In the genomic region with DNA sequence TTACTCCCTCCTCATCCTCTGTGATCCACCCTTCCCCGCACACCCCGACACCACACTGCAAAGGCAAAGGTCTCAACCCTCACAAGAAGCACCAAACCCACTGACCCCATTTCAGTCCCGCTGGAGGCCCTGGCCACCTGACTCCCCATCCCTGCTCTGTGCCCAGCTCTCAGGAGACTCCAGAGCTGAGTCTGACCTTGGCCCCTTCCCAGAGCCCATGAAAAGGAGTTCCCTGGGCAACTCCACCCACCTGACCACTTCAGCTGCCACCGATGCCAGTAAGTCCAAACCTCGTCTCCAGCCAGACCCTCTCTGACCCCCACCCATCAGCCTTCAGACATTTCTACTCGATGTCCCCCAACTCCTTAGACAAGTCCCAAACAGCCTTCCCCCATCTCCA, we compare ENCODE assay signal across 16 cellular contexts. TPM values are rescaled to one million over a fixed set of nuclear protein-coding genes. Genes with fewer than 3 reads are reported as not detected.
DNase-seq lines count a peak whose midpoint lies in the region; ATAC-seq and TF ChIP-seq lines count a peak whose summit lies in the region.
"Had no signal": no experiment of that assay in that cellular context is flagged by ENCODE, and none has a peak within 500 bp of the region (broad histone marks: within the 10 kb centered on the region; RNA-seq: fewer than 3 reads in every experiment).

No MANE protein-coding gene starts in this region.

- peaks cover 0 to 78% (median 28%) of the 10 kb centered on the region in 3 donors for H3K4me1 ChIP-seq in esophagus squamous epithelium
- H3K4me1 ChIP-seq in upper lobe of left lung = peaks cover 57 to 75% (median 60%) of the 10 kb centered on the region in 4 donors

- intact Hi-C loops in Right ventricle myocardium superior (cut with DNase I) (no loop called here), left cardiac atrium (cut with DNase I) (no loop called here), esophagus squamous epithelium (cut with DNase I) (no loop called here)

- H3K4me3 ChIP-seq in esophagus squamous epithelium = peak overlapping the region in 2 of 4 donors; percentile 9 to 28
- H3K4me3 ChIP-seq in upper lobe of left lung = peak overlapping the region in 3 of 4 donors; percentile 18 to 32 (median 23)

- DNase-seq in Right ventricle myocardium superior (peak; percentile 34), left cardiac atrium (no peak), esophagus squamous epithelium (lab: John Stamatoyannopoulos, UW) (no peak), nephron progenitor cell (no peak), upper lobe of left lung (no peak), germinal center (ENCODE audit: low spot score) (no peak), NCI-H2196 treated with DMSO at 0.1 percent for 48 hours (lab: John Stamatoyannopoulos, UW; ENCODE audit: unreplicated experiment) (no peak)
- DNase-seq: ACHN; activated T-cell treated with anti-CD3 and anti-CD28 coated beads, Interleukin-2, amount 50 U/mL, for 1 hour; IMR-90; MM.1S; NCI-H2029; NCI-H69; OCI-M1; small intestine had no signal

- no peak for ATAC-seq in Right ventricle myocardium superior (ENCODE audit: poor library complexity)
- no peak for ATAC-seq in left cardiac atrium
- no peak for ATAC-seq in upper lobe of left lung (ENCODE audit: low FRiP score in 2 of 2)
- no peak for ATAC-seq in HG02678 (IDR thresholded peaks at IDR 0.05; ENCODE audit: unreplicated experiment)

- no peaks in the 10 kb centered on the region for H3K9me3 Mint-ChIP-seq in nephron progenitor cell

- TF ChIP-seq POLR2A in esophagus squamous epithelium (IDR thresholded peaks at IDR 0.05) (no peak), upper lobe of left lung (IDR thresholded peaks at IDR 0.05) (no peak)

- peak overlapping the region; percentile 2 for H3K27ac Mint-ChIP-seq in nephron progenitor cell

- H3K27ac ChIP-seq in esophagus squamous epithelium = peak overlapping the region in 3 of 4 donors; percentile 39 to 79 (median 78)
- H3K27ac ChIP-seq in upper lobe of left lung = peak overlapping the region in 3 of 4 donors; percentile 53 to 88 (median 85)

- peaks cover 21% of the 10 kb centered on the region for H3K4me1 Mint-ChIP-seq in nephron progenitor cell

- no peaks in the 10 kb centered on the region for H3K9me3 ChIP-seq in esophagus squamous epithelium
- H3K9me3 ChIP-seq in upper lobe of left lung = no peaks in the 10 kb centered on the region

- H3K4me3 Mint-ChIP-seq in nephron progenitor cell = no peak overlapping the region

- no peak for TF ChIP-seq EP300 in upper lobe of left lung (IDR thresholded peaks at IDR 0.05)

- peaks cover 21% of the 10 kb centered on the region for H3K27me3 Mint-ChIP-seq in nephron progenitor cell (ENCODE audit: low read depth, poor library complexity)

- 67 to 91% methylated on average over 6 of the region's 6 CpGs for WGBS in esophagus squamous epithelium, 2 donors
- 56 to 62% methylated on average over 6 of the region's 6 CpGs for WGBS in upper lobe of left lung, 2 donors

- no peak for TF ChIP-seq CTCF in esophagus squamous epithelium (IDR thresholded peaks at IDR 0.05)
- no peak for TF ChIP-seq CTCF in nephron progenitor cell (IDR thresholded peaks at IDR 0.05)
- TF ChIP-seq CTCF in upper lobe of left lung (IDR thresholded peaks at IDR 0.05) = no peak

- H3K27me3 ChIP-seq in esophagus squamous epithelium = no peaks in the 10 kb centered on the region
- no peaks in the 10 kb centered on the region for H3K27me3 ChIP-seq in upper lobe of left lung

- H3K36me3 ChIP-seq in esophagus squamous epithelium = peaks cover 0 to 9% (median 0%) of the 10 kb centered on the region in 3 donors
- peaks cover 0 to 28% (median 7%) of the 10 kb centered on the region in 4 donors for H3K36me3 ChIP-seq in upper lobe of left lung

- no peaks in the 10 kb centered on the region for H3K36me3 Mint-ChIP-seq in nephron progenitor cell (ENCODE audit: low read depth)

RNA-seq across cellular contexts. Expression of a gene that starts 45.5 kb away (rescaled TPM):
- total RNA-seq in Right ventricle myocardium superior (24.6 TPM), left cardiac atrium (10 to 100 TPM; 28.4 to 39.4 TPM), esophagus squamous epithelium (10 to 100 TPM in 3 of 4 donors, 1 to 10 TPM in 1; 9.6 to 24.8 (median 17.8) TPM), upper lobe of left lung (100 to 1,000 TPM; 119 to 235 (median 170) TPM)
